ENCODE assay signal across 28 cellular contexts in genomic region chr9:117278656-117279055, GRCh38.
A peak's percentile ranks its signal among the peaks of the same experiment; 100 is the strongest.
DNase-seq lines count a peak whose midpoint lies in the region; ATAC-seq and TF ChIP-seq lines count a peak whose summit lies in the region.
"Had no signal": no experiment of that assay in that cellular context is flagged by ENCODE, and none has a peak within 500 bp of the region (broad histone marks: within the 10 kb centered on the region; RNA-seq: fewer than 3 reads in every experiment).

No MANE protein-coding gene starts in this region.

- H3K36me3 ChIP-seq in upper lobe of left lung = no peaks in the 10 kb centered on the region
- H3K36me3 ChIP-seq: BLaER1 treated with 17β-estradiol and CSF1 and Interleukin-3, amounts not matched to agents 10 nM and 100 nM; gastrocnemius medialis; left lung; spleen; vagina had no signal

- H3K27me3 Mint-ChIP-seq in stimulated activated memory B cell treated with anti-CD40 and anti-IgM and Interleukin-4, amounts not matched to agents 10 μg/mL and 1 μg/mL and 100 μg/mL, for 72 hours = no peaks in the 10 kb centered on the region
- H3K27me3 Mint-ChIP-seq: activated CD4-positive, alpha-beta T cell treated with anti-CD3 and anti-CD28 coated beads, Interleukin-2, amount 10 ng/mL, durations not matched to agents 24 days and 14 days; activated CD8-positive, alpha-beta memory T cell treated with anti-CD3 and anti-CD28 coated beads, Interleukin-2, amount 10 ng/mL, durations not matched to agents 7 days and 5 days; naive B cell; stimulated activated naive B cell treated with anti-CD40 and anti-IgM and Interleukin-4, amounts not matched to agents 10 μg/mL and 1 μg/mL and 100 μg/mL, for 72 hours had no signal

- H3K9me3 ChIP-seq in upper lobe of left lung = no peaks in the 10 kb centered on the region
- H3K9me3 ChIP-seq: gastrocnemius medialis, left lung, spleen, testis, vagina had no signal

- H3K27ac Mint-ChIP-seq in stimulated activated memory B cell treated with anti-CD40 and anti-IgM and Interleukin-4, amounts not matched to agents 10 μg/mL and 1 μg/mL and 100 μg/mL, for 72 hours = no peak overlapping the region
- H3K27ac Mint-ChIP-seq: activated CD4-positive, alpha-beta T cell treated with anti-CD3 and anti-CD28 coated beads, Interleukin-2, amount 10 ng/mL, durations not matched to agents 24 days and 14 days; activated CD8-positive, alpha-beta memory T cell treated with anti-CD3 and anti-CD28 coated beads, Interleukin-2, amount 10 ng/mL, durations not matched to agents 7 days and 5 days; activated naive CD4-positive, alpha-beta T cell treated with anti-CD3 and anti-CD28 coated beads, Interleukin-2, amount 50 U/mL, for 72 hours; stimulated activated naive B cell treated with anti-CD40 and anti-IgM and Interleukin-4, amounts not matched to agents 10 μg/mL and 1 μg/mL and 100 μg/mL, for 72 hours had no signal

- H3K4me1 Mint-ChIP-seq in stimulated activated memory B cell treated with anti-CD40 and anti-IgM and Interleukin-4, amounts not matched to agents 10 μg/mL and 1 μg/mL and 100 μg/mL, for 72 hours = no peaks in the 10 kb centered on the region
- H3K4me1 Mint-ChIP-seq: activated CD4-positive, alpha-beta T cell treated with anti-CD3 and anti-CD28 coated beads, Interleukin-2, amount 10 ng/mL, durations not matched to agents 24 days and 14 days; activated CD8-positive, alpha-beta memory T cell treated with anti-CD3 and anti-CD28 coated beads, Interleukin-2, amount 10 ng/mL, durations not matched to agents 7 days and 5 days; naive B cell; stimulated activated naive B cell treated with anti-CD40 and anti-IgM and Interleukin-4, amounts not matched to agents 10 μg/mL and 1 μg/mL and 100 μg/mL, for 72 hours had no signal

- no peak for ATAC-seq in stimulated activated memory B cell treated with anti-CD40 and anti-IgM and Interleukin-4, amounts not matched to agents 10 μg/mL and 1 μg/mL and 100 μg/mL, for 72 hours
- no peak for ATAC-seq in upper lobe of left lung (ENCODE audit: low FRiP score in 2 of 2)
- ATAC-seq: activated CD8-positive, alpha-beta memory T cell treated with anti-CD3 and anti-CD28 coated beads, Interleukin-2, amount 10 ng/mL, durations not matched to agents 7 days and 5 days; activated naive CD4-positive, alpha-beta T cell treated with anti-CD3 and anti-CD28 coated beads, Interleukin-2, amount 50 U/mL, for 72 hours; gastrocnemius medialis; left lung; stimulated activated naive B cell treated with anti-CD40 and anti-IgM and Interleukin-4, amounts not matched to agents 10 μg/mL and 1 μg/mL and 100 μg/mL, for 72 hours had no signal

- TF ChIP-seq CTCF in upper lobe of left lung (IDR thresholded peaks at IDR 0.05) = no peak

- TF ChIP-seq POLR2A in upper lobe of left lung (IDR thresholded peaks at IDR 0.05) = no peak

- H3K27ac ChIP-seq in upper lobe of left lung = no peak overlapping the region
- H3K27ac ChIP-seq: BLaER1 treated with 17β-estradiol and CSF1 and Interleukin-3, amounts not matched to agents 10 nM and 100 nM; gastrocnemius medialis; left lung; SK-N-MC; spleen; vagina had no signal

- H3K4me3 Mint-ChIP-seq in stimulated activated memory B cell treated with anti-CD40 and anti-IgM and Interleukin-4, amounts not matched to agents 10 μg/mL and 1 μg/mL and 100 μg/mL, for 72 hours = no peak overlapping the region
- H3K4me3 Mint-ChIP-seq: activated CD4-positive, alpha-beta T cell treated with anti-CD3 and anti-CD28 coated beads, Interleukin-2, amount 10 ng/mL, durations not matched to agents 24 days and 14 days; activated CD8-positive, alpha-beta memory T cell treated with anti-CD3 and anti-CD28 coated beads, Interleukin-2, amount 10 ng/mL, durations not matched to agents 7 days and 5 days; naive B cell; stimulated activated naive B cell treated with anti-CD40 and anti-IgM and Interleukin-4, amounts not matched to agents 10 μg/mL and 1 μg/mL and 100 μg/mL, for 72 hours had no signal

- no peaks in the 10 kb centered on the region for H3K36me3 Mint-ChIP-seq in stimulated activated memory B cell treated with anti-CD40 and anti-IgM and Interleukin-4, amounts not matched to agents 10 μg/mL and 1 μg/mL and 100 μg/mL, for 72 hours
- H3K36me3 Mint-ChIP-seq: activated CD8-positive, alpha-beta memory T cell treated with anti-CD3 and anti-CD28 coated beads, Interleukin-2, amount 10 ng/mL, durations not matched to agents 7 days and 5 days; naive B cell; stimulated activated naive B cell treated with anti-CD40 and anti-IgM and Interleukin-4, amounts not matched to agents 10 μg/mL and 1 μg/mL and 100 μg/mL, for 72 hours had no signal

- H3K4me3 ChIP-seq in upper lobe of left lung = no peak overlapping the region
- H3K4me3 ChIP-seq: BLaER1 treated with 17β-estradiol and CSF1 and Interleukin-3, amounts not matched to agents 10 nM and 100 nM; gastrocnemius medialis; left lung; SK-N-MC; spleen; testis; vagina had no signal

- H3K9me3 Mint-ChIP-seq in stimulated activated memory B cell treated with anti-CD40 and anti-IgM and Interleukin-4, amounts not matched to agents 10 μg/mL and 1 μg/mL and 100 μg/mL, for 72 hours = peaks cover 7% of the 10 kb centered on the region
- H3K9me3 Mint-ChIP-seq: activated CD4-positive, alpha-beta T cell treated with anti-CD3 and anti-CD28 coated beads, Interleukin-2, amount 10 ng/mL, durations not matched to agents 24 days and 14 days had no signal

- H3K4me1 ChIP-seq in upper lobe of left lung = no peaks in the 10 kb centered on the region
- H3K4me1 ChIP-seq: BLaER1 treated with 17β-estradiol and CSF1 and Interleukin-3, amounts not matched to agents 10 nM and 100 nM; gastrocnemius medialis; left lung; spleen; vagina had no signal

- no peaks in the 10 kb centered on the region for H3K27me3 ChIP-seq in upper lobe of left lung
- H3K27me3 ChIP-seq: BLaER1 treated with 17β-estradiol and CSF1 and Interleukin-3, amounts not matched to agents 10 nM and 100 nM; gastrocnemius medialis; left lung; spleen; testis; vagina had no signal

- WGBS in upper lobe of left lung, 2 donors = 59 to 67% methylated on average over 7 of the region's 7 CpGs

- DNase-seq in NCI-H524 (lab: John Stamatoyannopoulos, UW) = peak; percentile 30 to 68
- DNase-seq in NCI-H524 treated with DMSO at 0.1 percent for 48 hours (lab: John Stamatoyannopoulos, UW) = no peak
- peak; percentile 61 for DNase-seq in NCI-H1105 (lab: John Stamatoyannopoulos, UW)
- peak; percentile 23 for DNase-seq in T1000 (lab: John Stamatoyannopoulos, UW)
- DNase-seq in retina = peak; percentile 56
- no peak for DNase-seq in GDM1 (lab: John Stamatoyannopoulos, UW)
- DNase-seq in upper lobe of left lung = no peak
- DNase-seq: ACHN; activated CD4-positive, alpha-beta T cell treated with anti-CD3 and anti-CD28 coated beads, Interleukin-2, amount 10 ng/mL, durations not matched to agents 24 days and 14 days; activated CD8-positive, alpha-beta memory T cell treated with anti-CD3 and anti-CD28 coated beads, Interleukin-2, amount 10 ng/mL, durations not matched to agents 7 days and 5 days; anterior cingulate cortex; dermis blood vessel endothelial cell; EL; gastrocnemius medialis; IMR-90; left lung; naive B cell; NCI-H1048; NCI-H345; spleen; stimulated activated CD4-positive, alpha-beta T cell treated with anti-CD3 and anti-CD28 coated beads, Interleukin-4, amount 100 ng/mL, for 1 hour; stimulated activated naive B cell treated with anti-CD40 and anti-IgM and Interleukin-4, amounts not matched to agents 10 μg/mL and 1 μg/mL and 100 μg/mL, for 72 hours; testis had no signal

- TF ChIP-seq EP300 in upper lobe of left lung (IDR thresholded peaks at IDR 0.05) = no peak

Comparison
In these comparisons a context has a peak if more than half of its experiments do, and no peak if none do; other contexts are left out.
1. DNase-seq: peak in NCI-H524 (2 of 2), NCI-H1105 (single experiment), T1000 (single experiment) and retina (single experiment); none in NCI-H524 treated with DMSO at 0.1 percent for 48 hours (single experiment), GDM1 (single experiment) and upper lobe of left lung (0 of 2).